Comparison of ENCODE assay signal across 12 cellular contexts in genomic region chr19:30374791-30375650, GRCh38. TPM values are rescaled to one million over a fixed set of nuclear protein-coding genes. Genes with fewer than 3 reads are reported as not detected.
DNase-seq lines count a peak whose midpoint lies in the region; ATAC-seq and TF ChIP-seq lines count a peak whose summit lies in the region.
"Had no signal": no experiment of that assay in that cellular context is flagged by ENCODE, and none has a peak within 500 bp of the region (broad histone marks: within the 10 kb centered on the region; RNA-seq: fewer than 3 reads in every experiment).

No MANE protein-coding gene starts in this region.

- no peak for TF ChIP-seq POLR2A in tibial nerve (IDR thresholded peaks at IDR 0.05)

- TF ChIP-seq CTCF in SK-N-SH (IDR thresholded peaks at IDR 0.05) (no peak), tibial nerve (IDR thresholded peaks at IDR 0.05) (peak in 1 of 5 experiments; percentile 7)

- no peak overlapping the region for H3K18ac ChIP-seq in mesenchymal stem cell (ENCODE audit: low read depth in 1 of 2, low read length in 2 of 2)

- H3K4me2 ChIP-seq in SK-N-SH (no peak overlapping the region), mesenchymal stem cell (ENCODE audit: low read length, poor library complexity, severe bottlenecking) (peak overlapping the region; percentile 52)

- CTCF ChIA-PET in SK-N-SH (lab: Yijun Ruan, JAX) = interaction anchor here (1.0 kb wide), 1 partner anchor 13 kb away, joined by 3 read pairs; no protein-coding TSS in a partner anchor

- H3K27me3 ChIP-seq in SK-N-SH (ENCODE audit: insufficient read depth) (no peaks in the 10 kb centered on the region), mesenchymal stem cell (ENCODE audit: control insufficient read depth in 1 of 2, insufficient read depth in 1 of 2, low read length in 2 of 2) (peaks cover 21 to 37% of the 10 kb centered on the region in 2 experiments), tibial nerve (peaks cover 0 to 5% of the 10 kb centered on the region in 2 donors)

- no peak overlapping the region for H4K8ac ChIP-seq in mesenchymal stem cell (ENCODE audit: low read length)

- peak overlapping the region in 1 of 2 experiments; percentile 40; a peak in 1 of 4 replicates for H3K4me3 ChIP-seq in SK-N-SH (ENCODE audit: low read depth in 2 of 2, low read length in 1 of 2)
- H3K4me3 ChIP-seq in mesenchymal stem cell (ENCODE audit: insufficient read depth in 1 of 2, low read depth in 1 of 2, low read length in 2 of 2) = no peak overlapping the region
- peak overlapping the region in 3 of 4 donors; percentile 22 to 46 (median 27) for H3K4me3 ChIP-seq in tibial nerve

- H3F3A ChIP-seq in SK-N-SH (replicated peaks; ENCODE audit: insufficient read depth) = no peaks in the 10 kb centered on the region

- H3K9me3 ChIP-seq in SK-N-SH (no peaks in the 10 kb centered on the region), mesenchymal stem cell (ENCODE audit: control insufficient read depth, low read length) (no peaks in the 10 kb centered on the region), tibial nerve (no peaks in the 10 kb centered on the region)
- H3K9me3 ChIP-seq: gastroesophageal sphincter, neutrophil had no signal

- H3K4me1 ChIP-seq in SK-N-SH (ENCODE audit: control insufficient read depth in 1 of 2, insufficient read depth in 2 of 2, low read depth in 1 of 2, low read length in 1 of 2) (peaks cover 0 to 22% of the 10 kb centered on the region in 2 experiments; a peak in 2 of 4 replicates), mesenchymal stem cell (ENCODE audit: control insufficient read depth, insufficient read depth, low read depth, low read length) (peaks cover 4% of the 10 kb centered on the region), tibial nerve (peaks cover 0 to 37% (median 2%) of the 10 kb centered on the region in 4 donors)

- H3K14ac ChIP-seq in mesenchymal stem cell (ENCODE audit: low read length in 2 of 2) = no peak overlapping the region

- H4K20me1 ChIP-seq in SK-N-SH (ENCODE audit: insufficient read depth) = no peaks in the 10 kb centered on the region

- TF ChIP-seq EP300 in SK-N-SH (IDR thresholded peaks at IDR 0.05; ENCODE audit: borderline replicate concordance in 1 of 2, low read depth in 1 of 2, low read length in 1 of 2) (no peak), tibial nerve (IDR thresholded peaks at IDR 0.05) (no peak)

- H2AK5ac ChIP-seq in mesenchymal stem cell (ENCODE audit: low read length, severe bottlenecking) = no peak overlapping the region

- H3K36me3 ChIP-seq in SK-N-SH (replicated peaks in 1 of 2; ENCODE audit: control insufficient read depth in 1 of 2, insufficient read depth in 2 of 2, low read length in 1 of 2) (no peaks in the 10 kb centered on the region), mesenchymal stem cell (ENCODE audit: control insufficient read depth in 1 of 2, insufficient read depth in 2 of 2, low read depth in 1 of 2, low read length in 2 of 2) (no peaks in the 10 kb centered on the region), tibial nerve (no peaks in the 10 kb centered on the region)
- H3K36me3 ChIP-seq: brain microvascular endothelial cell, gastroesophageal sphincter, neutrophil had no signal

- H3K27ac ChIP-seq in SK-N-SH (ENCODE audit: low read depth in 2 of 2, low read length in 1 of 2) (peak overlapping the region in 1 of 2 experiments; percentile 16; a peak in 1 of 4 replicates), caudate nucleus (ENCODE audit: low read depth, low read length) (peak overlapping the region; percentile 52), mesenchymal stem cell (ENCODE audit: low read length, poor library complexity, severe bottlenecking) (no peak overlapping the region), tibial nerve (peak overlapping the region; percentile 46 to 84 (median 64))
- H3K27ac ChIP-seq: brain microvascular endothelial cell, gastroesophageal sphincter, neutrophil had no signal

- no peak overlapping the region for H2BK120ac ChIP-seq in mesenchymal stem cell (ENCODE audit: low read depth, low read length)

- H3K23ac ChIP-seq in mesenchymal stem cell (ENCODE audit: low read length in 2 of 2) = no peak overlapping the region

- DNase-seq in SK-N-SH = peak; percentile 85
- peak in 19 of 61 donors; percentile 10 to 73 (median 37) for DNase-seq in caudate nucleus (lab: John Stamatoyannopoulos, UW)
- no peak for DNase-seq in mesenchymal stem cell
- no peak for DNase-seq in tibial nerve (ENCODE audit: low spot score in 2 of 2)
- DNase-seq in activated T-cell treated with anti-CD3 and anti-CD28 coated beads, Interleukin-2, amount 50 U/mL, for 1 hour = no peak
- no peak for DNase-seq in kidney tubule cell (ENCODE audit: low spot score)
- DNase-seq: brain microvascular endothelial cell had no signal

- POLR2A ChIA-PET in SK-N-SH (lab: Yijun Ruan, JAX) = no interaction called here

- no peak overlapping the region for H3K4ac ChIP-seq in mesenchymal stem cell (ENCODE audit: low read depth in 1 of 2, low read length in 2 of 2)

- TF ChIP-seq RAD21 in SK-N-SH (IDR thresholded peaks at IDR 0.05; ENCODE audit: low read length) = no peak

- no peaks in the 10 kb centered on the region for H3K9me2 ChIP-seq in SK-N-SH

- H3K79me2 ChIP-seq in SK-N-SH (ENCODE audit: insufficient read depth) = no peaks in the 10 kb centered on the region

- H3K79me1 ChIP-seq in mesenchymal stem cell (replicated peaks; ENCODE audit: low read length, poor library complexity, severe bottlenecking) = no peaks in the 10 kb centered on the region

- H2BK12ac ChIP-seq in mesenchymal stem cell (ENCODE audit: low read length in 2 of 2) = no peak overlapping the region

- ATAC-seq in SK-N-SH treated with all-trans-retinoic acid at 6 μM for 48 hours (no peak), GM19395 (IDR thresholded peaks at IDR 0.05; ENCODE audit: unreplicated experiment) (no peak)
- ATAC-seq: HepG2 had no signal

- 34% methylated on average over 43 of the region's 101 CpGs for WGBS in SK-N-SH (ENCODE audit: low lambda C conversion rate)
- whole genome bisulfite sequencing in mesenchymal stem cell = 4% methylated on average over 64 of the region's 101 CpGs
- WGBS in tibial nerve, 2 donors = 6 to 7% methylated on average over 47 to 60 of the region's 101 CpGs

- no peak overlapping the region for H4K91ac ChIP-seq in mesenchymal stem cell (ENCODE audit: low read length)

- H3K9ac ChIP-seq in SK-N-SH (no peak overlapping the region), mesenchymal stem cell (ENCODE audit: low read length) (no peak overlapping the region)

- H2BK5ac ChIP-seq in mesenchymal stem cell (ENCODE audit: low read depth, low read length, poor library complexity, severe bottlenecking) = no peak overlapping the region

- H2BK15ac ChIP-seq in mesenchymal stem cell (ENCODE audit: low read depth, poor library complexity, severe bottlenecking) = no peak overlapping the region

- H2AFZ ChIP-seq in SK-N-SH (ENCODE audit: low read depth) = no peak overlapping the region
- no peak overlapping the region for H2AFZ ChIP-seq in mesenchymal stem cell (ENCODE audit: low read depth, low read length)

TF ChIP-seq in SK-N-SH, 30 proteins besides CTCF, POLR2A, EP300 and RAD21 (continues in another document):
- TF ChIP-seq JUND (IDR thresholded peaks at IDR 0.05) (no peak), GABPA (IDR thresholded peaks at IDR 0.05; ENCODE audit: low read depth) (no peak), MAX (IDR thresholded peaks at IDR 0.05; ENCODE audit: low read depth) (no peak), MEF2A (IDR thresholded peaks at IDR 0.05; ENCODE audit: borderline replicate concordance, low read depth) (no peak), USF1 (IDR thresholded peaks at IDR 0.05; ENCODE audit: borderline replicate concordance, low read depth) (no peak), EZH2phosphoT487 (IDR thresholded peaks at IDR 0.05; ENCODE audit: borderline replicate concordance, low read depth) (no peak), SIN3A (IDR thresholded peaks at IDR 0.05; ENCODE audit: borderline replicate concordance, low read depth, low read length) (no peak), RFX5 (IDR thresholded peaks at IDR 0.05; ENCODE audit: low read length) (no peak), YY1 (IDR thresholded peaks at IDR 0.05; ENCODE audit: low read depth) (no peak)

TF ChIP-seq in SK-N-SH treated with all-trans-retinoic acid at 6 μM for 48 hours, 23 proteins besides CTCF, POLR2A, EP300 and RAD21:
- no peak for TF ChIP-seq PPARA (CRISPR knock-in tag; IDR thresholded peaks at IDR 0.05; ENCODE audit: borderline replicate concordance)
- no peak for TF ChIP-seq ZNF8 (CRISPR knock-in tag; IDR thresholded peaks at IDR 0.05)
- no peak for TF ChIP-seq ZNF565 (CRISPR knock-in tag; conservative IDR thresholded peaks at IDR 0.05; ENCODE audit: low read depth)

RNA-seq across cellular contexts. Expression of gene ZNF536, which starts 2.8 kb away (rescaled TPM):
- polyA plus RNA-seq in SK-N-SH (2012; rRNA removed) = 0.41 and 0.57 TPM in 2 replicates
- polyA plus RNA-seq in SK-N-SH (2012; cell fraction: cytosol; rRNA removed) = 0.40 and 0.92 TPM in 2 replicates
- 0.64 and 0.95 TPM in 2 replicates for polyA plus RNA-seq in SK-N-SH (2012; cell fraction: nucleus; rRNA removed)
- polyA plus RNA-seq in mesenchymal stem cell (2013, experiment 1 of 2) = not detected
- not detected for polyA plus RNA-seq in mesenchymal stem cell (2013, experiment 2 of 2)
- total RNA-seq in tibial nerve = 10 to 100 TPM; 30.8 to 48.7 (median 40.8) TPM
- total RNA-seq: HepG2 had no signal
- polyA plus RNA-seq: HepG2 had no signal

Comparison
In these comparisons a context has a peak if more than half of its experiments do, and no peak if none do; other contexts are left out.
1. H3K4me3 ChIP-seq: peak in tibial nerve (3 of 4); none in mesenchymal stem cell (0 of 2).